21 cellular contexts compared by ENCODE assay signal in the genomic region with DNA sequence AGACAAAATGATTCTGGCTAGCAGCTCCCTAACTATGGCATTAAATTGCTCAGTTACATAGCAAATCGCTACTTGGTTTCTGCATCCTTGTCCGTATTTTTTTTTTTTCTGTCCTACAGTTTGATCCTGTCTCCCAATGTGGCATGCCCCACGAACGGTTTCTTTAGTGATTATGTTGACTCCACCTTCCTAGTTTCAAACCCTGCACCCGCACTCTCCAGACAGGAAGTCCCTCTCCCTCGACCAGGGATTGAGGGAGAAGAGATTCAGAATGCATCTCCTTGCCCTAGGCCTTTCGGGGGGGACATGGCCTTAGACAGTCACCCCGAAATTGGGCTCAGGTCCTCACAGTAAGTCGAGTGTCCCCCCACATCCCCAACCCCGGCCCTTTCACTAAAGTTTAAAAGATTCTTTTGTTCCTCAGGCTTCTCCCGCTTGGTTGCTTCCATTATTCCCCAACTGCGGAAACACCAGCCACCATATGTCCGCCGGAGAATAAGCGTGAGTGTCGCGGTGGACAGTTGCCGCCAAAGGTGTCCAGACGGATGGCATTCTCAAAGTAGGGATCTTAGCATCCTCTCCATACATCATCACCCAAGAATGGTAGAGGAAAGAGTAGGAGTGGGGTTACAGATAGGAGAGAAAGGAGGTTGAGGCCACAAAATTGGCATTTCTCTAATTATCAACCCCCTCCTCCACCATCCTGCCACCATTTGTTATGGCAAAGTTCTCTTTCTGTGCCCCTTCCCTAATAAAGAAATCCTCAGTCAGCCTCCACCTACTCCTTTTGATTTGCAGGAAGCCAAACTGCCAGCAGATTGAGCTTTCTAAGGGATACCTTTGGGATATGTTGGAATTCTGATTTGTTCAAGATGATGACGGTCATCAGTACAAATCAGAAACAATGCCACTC. TPM values are rescaled to one million over a fixed set of nuclear protein-coding genes. Genes with fewer than 3 reads are reported as not detected.
"Had no signal": no experiment of that assay in that cellular context is flagged by ENCODE, and none has a peak within 500 bp of the region (broad histone marks: within the 10 kb centered on the region; RNA-seq: fewer than 3 reads in every experiment).

No MANE protein-coding gene starts in this region.

- H3K27ac ChIP-seq: adrenal gland, gastrocnemius medialis, heart right ventricle, left lung, psoas muscle, spleen, testis, upper lobe of right lung had no signal

- H3K27me3 ChIP-seq: testis had no signal

- H3K9me3 ChIP-seq: adrenal gland, gastrocnemius medialis, heart right ventricle, left lung, mucosa of descending colon, psoas muscle, spleen, testis, upper lobe of right lung had no signal

- H3K4me3 Mint-ChIP-seq: activated T-cell treated with anti-CD3 and anti-CD28 coated beads, Interleukin-2, amount 50 U/mL, for 4 hours had no signal

- H3K36me3 Mint-ChIP-seq: activated naive CD4-positive, alpha-beta T cell treated with anti-CD3 and anti-CD28 coated beads, Interleukin-2, amount 50 U/mL, for 24 hours had no signal

- H3K9me3 Mint-ChIP-seq: activated naive CD4-positive, alpha-beta T cell treated with anti-CD3 and anti-CD28 coated beads, Interleukin-2, amount 50 U/mL, for 24 hours; activated T-cell treated with anti-CD3 and anti-CD28 coated beads, Interleukin-2, amount 50 U/mL, for 4 hours; stimulated activated naive CD8-positive, alpha-beta T cell treated with anti-CD3 and anti-CD28 coated beads, Interleukin-15, amount 100 ng/mL, for 72 hours had no signal

- DNase-seq: activated effector memory CD4-positive, alpha-beta T cell treated with anti-CD3 and anti-CD28 coated beads, Interleukin-2, amount 50 U/mL, for 16 hours; activated T-cell treated with anti-CD3 and anti-CD28 coated beads, Interleukin-2, amount 50 U/mL, for 4 hours; adrenal gland; dermis blood vessel endothelial cell; erythroblast; gastrocnemius medialis; heart right ventricle; left lung; mammary epithelial cell; mucosa of descending colon; naive thymus-derived CD8-positive, alpha-beta T cell; psoas muscle; spleen; stimulated activated naive CD8-positive, alpha-beta T cell treated with anti-CD3 and anti-CD28 coated beads, Interleukin-15, amount 100 ng/mL, for 72 hours; SW 1271; testis; upper lobe of right lung had no signal

- ATAC-seq: activated T-cell treated with anti-CD3 and anti-CD28 coated beads, Interleukin-2, amount 50 U/mL, for 4 hours; gastrocnemius medialis; heart right ventricle; left lung; mucosa of descending colon; naive thymus-derived CD8-positive, alpha-beta T cell; psoas muscle; sciatic nerve; stimulated activated naive CD8-positive, alpha-beta T cell treated with anti-CD3 and anti-CD28 coated beads, Interleukin-15, amount 100 ng/mL, for 72 hours; upper lobe of right lung had no signal

- H3K27ac Mint-ChIP-seq: activated naive CD4-positive, alpha-beta T cell treated with anti-CD3 and anti-CD28 coated beads, Interleukin-2, amount 50 U/mL, for 24 hours; stimulated activated naive CD8-positive, alpha-beta T cell treated with anti-CD3 and anti-CD28 coated beads, Interleukin-15, amount 100 ng/mL, for 72 hours had no signal

- H3K36me3 ChIP-seq: adrenal gland, gastrocnemius medialis, heart right ventricle, left lung, spleen, upper lobe of right lung had no signal

- H3K4me3 ChIP-seq: adrenal gland, heart right ventricle, left lung, mucosa of descending colon, psoas muscle, spleen, testis, upper lobe of right lung had no signal

RNA-seq across cellular contexts. Expression of a gene that starts 7.4 kb away (rescaled TPM):
- total RNA-seq: activated T-cell treated with anti-CD3 and anti-CD28 coated beads, Interleukin-2, amount 50 U/mL, for 4 hours; chondrocyte; dermis blood vessel endothelial cell; gastrocnemius medialis; heart right ventricle; left lung; mammary epithelial cell; naive thymus-derived CD8-positive, alpha-beta T cell; omental fat pad; psoas muscle; sciatic nerve; spleen; upper lobe of right lung had no signal

RNA-seq across cellular contexts. Expression of a gene that starts 50.1 kb away (rescaled TPM):
- total RNA-seq: activated T-cell treated with anti-CD3 and anti-CD28 coated beads, Interleukin-2, amount 50 U/mL, for 4 hours; chondrocyte; heart right ventricle; left lung; mammary epithelial cell; naive thymus-derived CD8-positive, alpha-beta T cell; omental fat pad; spleen; testis; upper lobe of right lung had no signal
